ENCODE assay signal across 1 cellular context in the genomic region with DNA sequence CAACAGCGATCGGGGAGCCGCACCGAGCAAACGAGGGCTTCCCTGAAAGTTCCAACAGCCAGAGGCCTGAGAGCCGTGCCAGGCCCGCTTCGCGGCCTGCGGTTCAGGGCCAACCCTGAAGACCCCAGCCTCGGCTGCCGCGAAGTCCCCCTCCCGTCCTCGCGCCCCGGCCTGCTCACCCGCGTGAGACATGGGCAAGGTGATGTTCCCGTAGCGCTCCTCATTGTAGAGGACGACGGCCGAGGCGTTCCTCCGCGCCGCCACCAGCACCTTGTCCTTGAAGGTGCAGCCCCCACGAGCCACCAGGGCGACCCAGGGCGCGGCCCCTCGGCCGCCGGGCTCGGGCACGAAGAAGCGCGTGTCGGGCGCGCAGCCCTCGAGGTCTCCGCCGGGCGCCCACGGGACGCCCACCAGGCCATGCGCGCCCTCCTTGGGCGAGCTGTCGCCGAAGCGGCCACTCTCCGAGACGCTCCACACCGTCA.
TF ChIP-seq lines count a peak whose summit lies in the region.

No MANE protein-coding gene starts in this region.

TF ChIP-seq in HepG2, 621 proteins besides CTCF, POLR2A, EP300 and RAD21 (continued from another document and continues in another):
- TF ChIP-seq, protein P1, sequence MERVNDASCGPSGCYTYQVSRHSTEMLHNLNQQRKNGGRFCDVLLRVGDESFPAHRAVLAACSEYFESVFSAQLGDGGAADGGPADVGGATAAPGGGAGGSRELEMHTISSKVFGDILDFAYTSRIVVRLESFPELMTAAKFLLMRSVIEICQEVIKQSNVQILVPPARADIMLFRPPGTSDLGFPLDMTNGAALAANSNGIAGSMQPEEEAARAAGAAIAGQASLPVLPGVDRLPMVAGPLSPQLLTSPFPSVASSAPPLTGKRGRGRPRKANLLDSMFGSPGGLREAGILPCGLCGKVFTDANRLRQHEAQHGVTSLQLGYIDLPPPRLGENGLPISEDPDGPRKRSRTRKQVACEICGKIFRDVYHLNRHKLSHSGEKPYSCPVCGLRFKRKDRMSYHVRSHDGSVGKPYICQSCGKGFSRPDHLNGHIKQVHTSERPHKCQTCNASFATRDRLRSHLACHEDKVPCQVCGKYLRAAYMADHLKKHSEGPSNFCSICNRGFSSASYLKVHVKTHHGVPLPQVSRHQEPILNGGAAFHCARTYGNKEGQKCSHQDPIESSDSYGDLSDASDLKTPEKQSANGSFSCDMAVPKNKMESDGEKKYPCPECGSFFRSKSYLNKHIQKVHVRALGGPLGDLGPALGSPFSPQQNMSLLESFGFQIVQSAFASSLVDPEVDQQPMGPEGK (CRISPR knock-in tag; IDR thresholded peaks at IDR 0.05): no peak
- TF ChIP-seq ATF7 (IDR thresholded peaks at IDR 0.05): no peak
- TF ChIP-seq ATF7 (CRISPR knock-in tag; IDR thresholded peaks at IDR 0.05): peak; percentile 32; the same call in 1 of the 2 replicates
- no peak for TF ChIP-seq TSC22D2 (CRISPR knock-in tag; IDR thresholded peaks at IDR 0.05; ENCODE audit: borderline replicate concordance)
- TF ChIP-seq, protein P2, sequence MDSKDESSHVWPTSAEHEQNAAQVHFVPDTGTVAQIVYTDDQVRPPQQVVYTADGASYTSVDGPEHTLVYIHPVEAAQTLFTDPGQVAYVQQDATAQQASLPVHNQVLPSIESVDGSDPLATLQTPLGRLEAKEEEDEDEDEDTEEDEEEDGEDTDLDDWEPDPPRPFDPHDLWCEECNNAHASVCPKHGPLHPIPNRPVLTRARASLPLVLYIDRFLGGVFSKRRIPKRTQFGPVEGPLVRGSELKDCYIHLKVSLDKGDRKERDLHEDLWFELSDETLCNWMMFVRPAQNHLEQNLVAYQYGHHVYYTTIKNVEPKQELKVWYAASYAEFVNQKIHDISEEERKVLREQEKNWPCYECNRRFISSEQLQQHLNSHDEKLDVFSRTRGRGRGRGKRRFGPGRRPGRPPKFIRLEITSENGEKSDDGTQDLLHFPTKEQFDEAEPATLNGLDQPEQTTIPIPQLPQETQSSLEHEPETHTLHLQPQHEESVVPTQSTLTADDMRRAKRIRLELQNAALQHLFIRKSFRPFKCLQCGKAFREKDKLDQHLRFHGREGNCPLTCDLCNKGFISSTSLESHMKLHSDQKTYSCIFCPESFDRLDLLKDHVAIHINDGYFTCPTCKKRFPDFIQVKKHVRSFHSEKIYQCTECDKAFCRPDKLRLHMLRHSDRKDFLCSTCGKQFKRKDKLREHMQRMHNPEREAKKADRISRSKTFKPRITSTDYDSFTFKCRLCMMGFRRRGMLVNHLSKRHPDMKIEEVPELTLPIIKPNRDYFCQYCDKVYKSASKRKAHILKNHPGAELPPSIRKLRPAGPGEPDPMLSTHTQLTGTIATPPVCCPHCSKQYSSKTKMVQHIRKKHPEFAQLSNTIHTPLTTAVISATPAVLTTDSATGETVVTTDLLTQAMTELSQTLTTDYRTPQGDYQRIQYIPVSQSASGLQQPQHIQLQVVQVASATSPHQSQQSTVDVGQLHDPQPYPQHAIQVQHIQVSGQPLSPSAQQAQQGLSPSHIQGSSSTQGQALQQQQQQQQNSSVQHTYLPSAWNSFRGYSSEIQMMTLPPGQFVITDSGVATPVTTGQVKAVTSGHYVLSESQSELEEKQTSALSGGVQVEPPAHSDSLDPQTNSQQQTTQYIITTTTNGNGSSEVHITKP (CRISPR knock-in tag; IDR thresholded peaks at IDR 0.05; ENCODE audit: low read depth): 0 out of 2 replicates have a peak, but pooled peaks have one; percentile 36
- TF ChIP-seq, protein P3, sequence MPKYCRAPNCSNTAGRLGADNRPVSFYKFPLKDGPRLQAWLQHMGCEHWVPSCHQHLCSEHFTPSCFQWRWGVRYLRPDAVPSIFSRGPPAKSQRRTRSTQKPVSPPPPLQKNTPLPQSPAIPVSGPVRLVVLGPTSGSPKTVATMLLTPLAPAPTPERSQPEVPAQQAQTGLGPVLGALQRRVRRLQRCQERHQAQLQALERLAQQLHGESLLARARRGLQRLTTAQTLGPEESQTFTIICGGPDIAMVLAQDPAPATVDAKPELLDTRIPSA (CRISPR knock-in tag; IDR thresholded peaks at IDR 0.05; ENCODE audit: borderline replicate concordance): peak; percentile 34; the same call in 1 of the 2 replicates
- peak; percentile 36; the same call in 1 of the 2 replicates for TF ChIP-seq FOXC1 (CRISPR knock-in tag; IDR thresholded peaks at IDR 0.05; ENCODE audit: borderline replicate concordance)
- TF ChIP-seq, protein P4, sequence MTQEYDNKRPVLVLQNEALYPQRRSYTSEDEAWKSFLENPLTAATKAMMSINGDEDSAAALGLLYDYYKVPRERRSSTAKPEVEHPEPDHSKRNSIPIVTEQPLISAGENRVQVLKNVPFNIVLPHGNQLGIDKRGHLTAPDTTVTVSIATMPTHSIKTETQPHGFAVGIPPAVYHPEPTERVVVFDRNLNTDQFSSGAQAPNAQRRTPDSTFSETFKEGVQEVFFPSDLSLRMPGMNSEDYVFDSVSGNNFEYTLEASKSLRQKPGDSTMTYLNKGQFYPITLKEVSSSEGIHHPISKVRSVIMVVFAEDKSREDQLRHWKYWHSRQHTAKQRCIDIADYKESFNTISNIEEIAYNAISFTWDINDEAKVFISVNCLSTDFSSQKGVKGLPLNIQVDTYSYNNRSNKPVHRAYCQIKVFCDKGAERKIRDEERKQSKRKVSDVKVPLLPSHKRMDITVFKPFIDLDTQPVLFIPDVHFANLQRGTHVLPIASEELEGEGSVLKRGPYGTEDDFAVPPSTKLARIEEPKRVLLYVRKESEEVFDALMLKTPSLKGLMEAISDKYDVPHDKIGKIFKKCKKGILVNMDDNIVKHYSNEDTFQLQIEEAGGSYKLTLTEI (CRISPR knock-in tag; conservative IDR thresholded peaks at IDR 0.05): no peak
- 0 out of 2 replicates have a peak, but pooled peaks have one; percentile 63 for TF ChIP-seq TEAD2 (CRISPR knock-in tag; IDR thresholded peaks at IDR 0.05)
- TF ChIP-seq, protein P5, sequence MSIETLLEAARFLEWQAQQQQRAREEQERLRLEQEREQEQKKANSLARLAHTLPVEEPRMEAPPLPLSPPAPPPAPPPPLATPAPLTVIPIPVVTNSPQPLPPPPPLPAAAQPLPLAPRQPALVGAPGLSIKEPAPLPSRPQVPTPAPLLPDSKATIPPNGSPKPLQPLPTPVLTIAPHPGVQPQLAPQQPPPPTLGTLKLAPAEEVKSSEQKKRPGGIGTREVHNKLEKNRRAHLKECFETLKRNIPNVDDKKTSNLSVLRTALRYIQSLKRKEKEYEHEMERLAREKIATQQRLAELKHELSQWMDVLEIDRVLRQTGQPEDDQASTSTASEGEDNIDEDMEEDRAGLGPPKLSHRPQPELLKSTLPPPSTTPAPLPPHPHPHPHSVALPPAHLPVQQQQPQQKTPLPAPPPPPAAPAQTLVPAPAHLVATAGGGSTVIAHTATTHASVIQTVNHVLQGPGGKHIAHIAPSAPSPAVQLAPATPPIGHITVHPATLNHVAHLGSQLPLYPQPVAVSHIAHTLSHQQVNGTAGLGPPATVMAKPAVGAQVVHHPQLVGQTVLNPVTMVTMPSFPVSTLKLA (IDR thresholded peaks at IDR 0.05): no peak
- TF ChIP-seq EZH2 (conservative IDR thresholded peaks at IDR 0.05; ENCODE audit: low read depth, low read length): no peak
- TF ChIP-seq HNRNPH1 (optimal IDR thresholded peaks at IDR 0.05; ENCODE audit: low read depth, low read length): no peak
- TF ChIP-seq, protein P6, sequence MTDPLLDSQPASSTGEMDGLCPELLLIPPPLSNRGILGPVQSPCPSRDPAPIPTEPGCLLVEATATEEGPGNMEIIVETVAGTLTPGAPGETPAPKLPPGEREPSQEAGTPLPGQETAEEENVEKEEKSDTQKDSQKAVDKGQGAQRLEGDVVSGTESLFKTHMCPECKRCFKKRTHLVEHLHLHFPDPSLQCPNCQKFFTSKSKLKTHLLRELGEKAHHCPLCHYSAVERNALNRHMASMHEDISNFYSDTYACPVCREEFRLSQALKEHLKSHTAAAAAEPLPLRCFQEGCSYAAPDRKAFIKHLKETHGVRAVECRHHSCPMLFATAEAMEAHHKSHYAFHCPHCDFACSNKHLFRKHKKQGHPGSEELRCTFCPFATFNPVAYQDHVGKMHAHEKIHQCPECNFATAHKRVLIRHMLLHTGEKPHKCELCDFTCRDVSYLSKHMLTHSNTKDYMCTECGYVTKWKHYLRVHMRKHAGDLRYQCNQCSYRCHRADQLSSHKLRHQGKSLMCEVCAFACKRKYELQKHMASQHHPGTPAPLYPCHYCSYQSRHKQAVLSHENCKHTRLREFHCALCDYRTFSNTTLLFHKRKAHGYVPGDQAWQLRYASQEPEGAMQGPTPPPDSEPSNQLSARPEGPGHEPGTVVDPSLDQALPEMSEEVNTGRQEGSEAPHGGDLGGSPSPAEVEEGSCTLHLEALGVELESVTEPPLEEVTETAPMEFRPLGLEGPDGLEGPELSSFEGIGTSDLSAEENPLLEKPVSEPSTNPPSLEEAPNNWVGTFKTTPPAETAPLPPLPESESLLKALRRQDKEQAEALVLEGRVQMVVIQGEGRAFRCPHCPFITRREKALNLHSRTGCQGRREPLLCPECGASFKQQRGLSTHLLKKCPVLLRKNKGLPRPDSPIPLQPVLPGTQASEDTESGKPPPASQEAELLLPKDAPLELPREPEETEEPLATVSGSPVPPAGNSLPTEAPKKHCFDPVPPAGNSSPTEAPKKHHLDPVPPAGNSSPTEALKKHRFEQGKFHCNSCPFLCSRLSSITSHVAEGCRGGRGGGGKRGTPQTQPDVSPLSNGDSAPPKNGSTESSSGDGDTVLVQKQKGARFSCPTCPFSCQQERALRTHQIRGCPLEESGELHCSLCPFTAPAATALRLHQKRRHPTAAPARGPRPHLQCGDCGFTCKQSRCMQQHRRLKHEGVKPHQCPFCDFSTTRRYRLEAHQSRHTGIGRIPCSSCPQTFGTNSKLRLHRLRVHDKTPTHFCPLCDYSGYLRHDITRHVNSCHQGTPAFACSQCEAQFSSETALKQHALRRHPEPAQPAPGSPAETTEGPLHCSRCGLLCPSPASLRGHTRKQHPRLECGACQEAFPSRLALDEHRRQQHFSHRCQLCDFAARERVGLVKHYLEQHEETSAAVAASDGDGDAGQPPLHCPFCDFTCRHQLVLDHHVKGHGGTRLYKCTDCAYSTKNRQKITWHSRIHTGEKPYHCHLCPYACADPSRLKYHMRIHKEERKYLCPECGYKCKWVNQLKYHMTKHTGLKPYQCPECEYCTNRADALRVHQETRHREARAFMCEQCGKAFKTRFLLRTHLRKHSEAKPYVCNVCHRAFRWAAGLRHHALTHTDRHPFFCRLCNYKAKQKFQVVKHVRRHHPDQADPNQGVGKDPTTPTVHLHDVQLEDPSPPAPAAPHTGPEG (CRISPR knock-in tag; IDR thresholded peaks at IDR 0.05): peak; percentile 30
- TF ChIP-seq SRSF4 (IDR thresholded peaks at IDR 0.05; ENCODE audit: low read depth, low read length, poor library complexity, severe bottlenecking): peak; percentile 22
- peak; percentile 90 for TF ChIP-seq ZNF30 (CRISPR knock-in tag; IDR thresholded peaks at IDR 0.05)
- TF ChIP-seq, protein P7, sequence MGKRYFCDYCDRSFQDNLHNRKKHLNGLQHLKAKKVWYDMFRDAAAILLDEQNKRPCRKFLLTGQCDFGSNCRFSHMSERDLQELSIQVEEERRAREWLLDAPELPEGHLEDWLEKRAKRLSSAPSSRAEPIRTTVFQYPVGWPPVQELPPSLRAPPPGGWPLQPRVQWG (CRISPR knock-in tag; IDR thresholded peaks at IDR 0.05; ENCODE audit: borderline replicate concordance, low read depth): no peak; the same call in 1 of the 2 replicates
- no peak for TF ChIP-seq IKZF1 (IDR thresholded peaks at IDR 0.05)
- peak; percentile 22; the same call in 1 of the 2 replicates for TF ChIP-seq SIN3A (IDR thresholded peaks at IDR 0.05; ENCODE audit: borderline replicate concordance, low read depth, low read length)
- no peak for TF ChIP-seq ZNF777 (CRISPR knock-in tag; IDR thresholded peaks at IDR 0.05)
- TF ChIP-seq, protein P8, sequence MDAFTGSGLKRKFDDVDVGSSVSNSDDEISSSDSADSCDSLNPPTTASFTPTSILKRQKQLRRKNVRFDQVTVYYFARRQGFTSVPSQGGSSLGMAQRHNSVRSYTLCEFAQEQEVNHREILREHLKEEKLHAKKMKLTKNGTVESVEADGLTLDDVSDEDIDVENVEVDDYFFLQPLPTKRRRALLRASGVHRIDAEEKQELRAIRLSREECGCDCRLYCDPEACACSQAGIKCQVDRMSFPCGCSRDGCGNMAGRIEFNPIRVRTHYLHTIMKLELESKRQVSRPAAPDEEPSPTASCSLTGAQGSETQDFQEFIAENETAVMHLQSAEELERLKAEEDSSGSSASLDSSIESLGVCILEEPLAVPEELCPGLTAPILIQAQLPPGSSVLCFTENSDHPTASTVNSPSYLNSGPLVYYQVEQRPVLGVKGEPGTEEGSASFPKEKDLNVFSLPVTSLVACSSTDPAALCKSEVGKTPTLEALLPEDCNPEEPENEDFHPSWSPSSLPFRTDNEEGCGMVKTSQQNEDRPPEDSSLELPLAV (CRISPR knock-in tag; conservative IDR thresholded peaks at IDR 0.05; ENCODE audit: low read depth): 0 out of 2 replicates have a peak, but pooled peaks have one; percentile 25
- TF ChIP-seq, protein P9, sequence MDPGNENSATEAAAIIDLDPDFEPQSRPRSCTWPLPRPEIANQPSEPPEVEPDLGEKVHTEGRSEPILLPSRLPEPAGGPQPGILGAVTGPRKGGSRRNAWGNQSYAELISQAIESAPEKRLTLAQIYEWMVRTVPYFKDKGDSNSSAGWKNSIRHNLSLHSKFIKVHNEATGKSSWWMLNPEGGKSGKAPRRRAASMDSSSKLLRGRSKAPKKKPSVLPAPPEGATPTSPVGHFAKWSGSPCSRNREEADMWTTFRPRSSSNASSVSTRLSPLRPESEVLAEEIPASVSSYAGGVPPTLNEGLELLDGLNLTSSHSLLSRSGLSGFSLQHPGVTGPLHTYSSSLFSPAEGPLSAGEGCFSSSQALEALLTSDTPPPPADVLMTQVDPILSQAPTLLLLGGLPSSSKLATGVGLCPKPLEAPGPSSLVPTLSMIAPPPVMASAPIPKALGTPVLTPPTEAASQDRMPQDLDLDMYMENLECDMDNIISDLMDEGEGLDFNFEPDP (CRISPR knock-in tag; conservative IDR thresholded peaks at IDR 0.05): peak; percentile 99
- no peak; the same call in 1 of the 2 replicates for TF ChIP-seq REL (CRISPR knock-in tag; conservative IDR thresholded peaks at IDR 0.05)
- TF ChIP-seq SALL1 (CRISPR knock-in tag; IDR thresholded peaks at IDR 0.05): peak; percentile 16; the same call in 1 of the 2 replicates
- TF ChIP-seq ZNF564 (CRISPR knock-in tag; IDR thresholded peaks at IDR 0.05): no peak; the same call in 1 of the 2 replicates
- peak; percentile 21 for TF ChIP-seq GLI4 (CRISPR knock-in tag; IDR thresholded peaks at IDR 0.05; ENCODE audit: borderline replicate concordance)
- TF ChIP-seq ZNF451 (CRISPR knock-in tag; IDR thresholded peaks at IDR 0.05): no peak; the same call in 1 of the 2 replicates
- TF ChIP-seq, protein P10, sequence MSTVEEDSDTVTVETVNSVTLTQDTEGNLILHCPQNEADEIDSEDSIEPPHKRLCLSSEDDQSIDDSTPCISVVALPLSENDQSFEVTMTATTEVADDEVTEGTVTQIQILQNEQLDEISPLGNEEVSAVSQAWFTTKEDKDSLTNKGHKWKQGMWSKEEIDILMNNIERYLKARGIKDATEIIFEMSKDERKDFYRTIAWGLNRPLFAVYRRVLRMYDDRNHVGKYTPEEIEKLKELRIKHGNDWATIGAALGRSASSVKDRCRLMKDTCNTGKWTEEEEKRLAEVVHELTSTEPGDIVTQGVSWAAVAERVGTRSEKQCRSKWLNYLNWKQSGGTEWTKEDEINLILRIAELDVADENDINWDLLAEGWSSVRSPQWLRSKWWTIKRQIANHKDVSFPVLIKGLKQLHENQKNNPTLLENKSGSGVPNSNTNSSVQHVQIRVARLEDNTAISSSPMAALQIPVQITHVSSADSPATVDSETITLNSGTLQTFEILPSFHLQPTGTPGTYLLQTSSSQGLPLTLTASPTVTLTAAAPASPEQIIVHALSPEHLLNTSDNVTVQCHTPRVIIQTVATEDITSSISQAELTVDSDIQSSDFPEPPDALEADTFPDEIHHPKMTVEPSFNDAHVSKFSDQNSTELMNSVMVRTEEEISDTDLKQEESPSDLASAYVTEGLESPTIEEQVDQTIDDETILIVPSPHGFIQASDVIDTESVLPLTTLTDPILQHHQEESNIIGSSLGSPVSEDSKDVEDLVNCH (CRISPR knock-in tag; IDR thresholded peaks at IDR 0.05): 0 out of 2 replicates have a peak, but pooled peaks have one; percentile 5
- TF ChIP-seq ZNF225 (CRISPR knock-in tag; IDR thresholded peaks at IDR 0.05): 0 out of 2 replicates have a peak, but pooled peaks have one; percentile 2
- peak; percentile 34; the same call in 1 of the 2 replicates for TF ChIP-seq NR1H2 (CRISPR knock-in tag; IDR thresholded peaks at IDR 0.05; ENCODE audit: borderline replicate concordance, low read depth)
